In the genomic region with DNA sequence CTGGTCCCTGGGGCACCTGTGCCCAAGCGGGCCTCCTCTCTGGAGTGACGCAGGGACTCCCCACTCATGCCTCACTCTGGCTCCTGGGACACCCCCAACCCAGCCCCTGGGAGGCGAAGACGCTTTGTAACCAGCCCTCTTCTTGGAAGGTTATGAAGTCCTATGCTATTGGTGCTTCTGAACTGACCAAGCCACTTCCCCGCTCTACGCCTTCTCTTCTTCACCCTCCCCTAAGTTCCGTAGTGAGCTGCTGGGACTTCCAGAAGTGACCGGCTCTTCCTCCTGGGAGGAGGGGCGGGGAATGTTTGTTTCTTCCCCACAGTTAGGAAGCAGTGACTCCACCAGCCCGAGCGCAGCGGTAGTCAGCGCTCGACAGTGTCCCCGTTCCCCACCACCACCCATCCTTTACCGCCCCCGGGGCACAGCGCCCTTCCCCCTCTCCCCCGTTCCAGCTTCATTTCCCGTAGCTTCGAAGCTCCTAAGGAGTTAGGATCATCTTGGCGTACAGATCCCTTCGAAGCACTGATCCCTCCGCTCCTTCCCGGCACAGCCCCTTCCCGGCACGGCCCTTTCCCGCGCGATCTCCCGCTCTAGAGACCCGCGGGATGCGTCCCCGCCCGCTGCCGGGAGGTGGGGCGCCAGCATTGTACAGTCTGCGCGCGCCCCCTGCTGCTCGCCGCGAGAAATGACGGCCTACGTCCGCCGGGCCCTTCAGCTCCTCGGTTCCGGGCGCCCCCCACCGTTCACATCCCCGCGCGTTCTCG, we compare ENCODE assay signal across 8 cellular contexts. TPM values are rescaled to one million over a fixed set of nuclear protein-coding genes. Genes with fewer than 3 reads are reported as not detected.
DNase-seq lines count a peak whose midpoint lies in the region; ATAC-seq, FAIRE-seq and TF ChIP-seq lines count a peak whose summit lies in the region.

No MANE protein-coding gene starts in this region.

- no peaks in the 10 kb centered on the region for H3K36me3 ChIP-seq in right atrium auricular region

- no peaks in the 10 kb centered on the region for H3K27me3 ChIP-seq in right atrium auricular region

- peak overlapping the region; percentile 79 to 84 for H3K27ac ChIP-seq in right atrium auricular region

- no peaks in the 10 kb centered on the region for H3K9me3 ChIP-seq in right atrium auricular region

- peaks cover 0 to 29% of the 10 kb centered on the region in 2 donors for H3K4me1 ChIP-seq in right atrium auricular region

- TF ChIP-seq POLR2A in GM12891 (IDR thresholded peaks at IDR 0.05; ENCODE audit: low read depth, low read length): no peak

- TF ChIP-seq CTCF in right atrium auricular region (IDR thresholded peaks at IDR 0.05): peak; percentile 96 to 99

- DNase-seq in GM12891 (ENCODE audit: insufficient read length, low spot score) (peak; percentile 95), NCI-H1417 (lab: John Stamatoyannopoulos, UW) (peak; percentile 69 to 94 (median 90)), T-helper 1 cell (peak; percentile 70 to 84 (median 82)), amniotic stem cell (lab: John Stamatoyannopoulos, UW) (peak; percentile 68), right atrium auricular region (ENCODE audit: low spot score) (peak; percentile 92), pulmonary artery endothelial cell (ENCODE audit: low read depth, low spot score) (peak; percentile 55), urothelium cell line (ENCODE audit: low spot score) (peak; percentile 98)

- ATAC-seq in HG02798 (IDR thresholded peaks at IDR 0.05; ENCODE audit: poor library complexity, unreplicated experiment): peak; percentile 91

- FAIRE-seq in GM12891 (lab: Jason Lieb, UNC): peak; percentile 85
- FAIRE-seq in urothelium cell line (lab: Jason Lieb, UNC): peak; percentile 70

- peak overlapping the region; percentile 49 to 67 for H3K4me3 ChIP-seq in right atrium auricular region

TF ChIP-seq in GM12891, 5 proteins besides CTCF, POLR2A, EP300 and RAD21:
- TF ChIP-seq PAX5 (IDR thresholded peaks at IDR 0.05; ENCODE audit: insufficient read depth, low read length, severe bottlenecking) (no peak), POLR2AphosphoS5 (IDR thresholded peaks at IDR 0.05; ENCODE audit: low read depth, low read length) (no peak), TAF1 (IDR thresholded peaks at IDR 0.05; ENCODE audit: low read depth, low read length) (no peak), POU2F2 (IDR thresholded peaks at IDR 0.05; ENCODE audit: low read depth, low read length) (no peak), SPI1 (IDR thresholded peaks at IDR 0.05; ENCODE audit: low read depth, low read length) (no peak)

RNA-seq across cellular contexts. Expression of gene NOTO, which starts 25.3 kb away (rescaled TPM):
- not detected for polyA plus RNA-seq in GM12891 (2012; ENCODE audit: low read depth, missing spikeins)
- total RNA-seq in right atrium auricular region (not detected), pulmonary artery endothelial cell (not detected in 2 replicates)

RNA-seq across cellular contexts. Expression of gene SMYD5, which starts 37.0 kb away (rescaled TPM):
- polyA plus RNA-seq in GM12891 (2012; ENCODE audit: low read depth, missing spikeins): 16.2 TPM
- total RNA-seq in right atrium auricular region (10 to 100 TPM; 11.4 to 12.5 TPM), pulmonary artery endothelial cell (15.0 and 19.8 TPM in 2 replicates)

RNA-seq across cellular contexts. Expression of gene PRADC1, which starts 56.0 kb away (rescaled TPM):
- polyA plus RNA-seq in GM12891 (2012; ENCODE audit: low read depth, missing spikeins): 9.5 TPM
- total RNA-seq in right atrium auricular region (100 to 1,000 TPM in 1 of 2 donors, 10 to 100 TPM in 1; 49.5 to 124 TPM), pulmonary artery endothelial cell (19.7 and 29.4 TPM in 2 replicates)

RNA-seq across cellular contexts. Expression of gene CCT7, which starts 57.0 kb away (rescaled TPM):
- 344 TPM for polyA plus RNA-seq in GM12891 (2012; ENCODE audit: low read depth, missing spikeins)
- total RNA-seq in right atrium auricular region (100 to 1,000 TPM; 154 to 191 TPM), pulmonary artery endothelial cell (655 and 716 TPM in 2 replicates)

Comparison
In these comparisons a context has a peak if more than half of its experiments do, and no peak if none do; other contexts are left out.
1. Peak in every context shown above with its lines: DNase-seq, ATAC-seq, H3K4me3 ChIP-seq and H3K27ac ChIP-seq.